In genomic region chr1:63122051-63122450, GRCh38 we compare ENCODE assay signal across 20 cellular contexts.
A peak's percentile ranks its signal among the peaks of the same experiment; 100 is the strongest.
DNase-seq lines count a peak whose midpoint lies in the region; ATAC-seq, FAIRE-seq and TF ChIP-seq lines count a peak whose summit lies in the region.
"Had no signal": no experiment of that assay in that cellular context is flagged by ENCODE, and none has a peak within 500 bp of the region (broad histone marks: within the 10 kb centered on the region; RNA-seq: fewer than 3 reads in every experiment).

No MANE protein-coding gene starts in this region.

- intact Hi-C loops in HepG2 (cut with micrococcal nuclease; ENCODE audit: unreplicated experiment), result no loop called here

- H3K9me3 ChIP-seq in SK-N-SH (no peaks in the 10 kb centered on the region), upper lobe of left lung (no peaks in the 10 kb centered on the region), HepG2 (ENCODE audit: low read length) (no peaks in the 10 kb centered on the region)
- H3K9me3 ChIP-seq: colonic mucosa, gastrocnemius medialis, upper lobe of right lung had no signal

- no peak for TF ChIP-seq POLR2A in upper lobe of left lung (IDR thresholded peaks at IDR 0.05)
- no peak for TF ChIP-seq POLR2A in HepG2 (IDR thresholded peaks at IDR 0.05; ENCODE audit: insufficient read depth in 1 of 2, low read depth in 2 of 2, low read length in 2 of 2)

- H3K4me1 ChIP-seq in SK-N-SH (ENCODE audit: control insufficient read depth in 1 of 2, insufficient read depth in 2 of 2, low read depth in 1 of 2, low read length in 1 of 2) (peaks cover 0 to 6% of the 10 kb centered on the region in 2 experiments; a peak in 3 of 4 replicates), upper lobe of left lung (peaks cover 0 to 7% (median 2%) of the 10 kb centered on the region in 4 donors), HepG2 (ENCODE audit: insufficient read depth, low read length) (peaks cover 31% of the 10 kb centered on the region)
- H3K4me1 ChIP-seq: colonic mucosa, gastrocnemius medialis, upper lobe of right lung had no signal

- H3K36me3 ChIP-seq in SK-N-SH (replicated peaks in 1 of 2; ENCODE audit: control insufficient read depth in 1 of 2, insufficient read depth in 2 of 2, low read length in 1 of 2), result no peaks in the 10 kb centered on the region
- H3K36me3 ChIP-seq in upper lobe of left lung, result no peaks in the 10 kb centered on the region
- no peaks in the 10 kb centered on the region for H3K36me3 ChIP-seq in HepG2 (replicated peaks in 1 of 2; ENCODE audit: control insufficient read depth in 1 of 2, insufficient read depth in 2 of 2, low read length in 2 of 2)
- H3K36me3 ChIP-seq: colonic mucosa, gastrocnemius medialis, upper lobe of right lung had no signal

- CTCF ChIA-PET in SK-N-SH (lab: Yijun Ruan, JAX), result interaction anchor here (1.1 to 1.2 kb wide), 3 partner anchors 14 to 280 kb away, joined by 3 to 4 read pairs (median 3); no protein-coding TSS in a partner anchor
- CTCF ChIA-PET in HepG2 (lab: Yijun Ruan, JAX; ENCODE audit: low intra/inter-chr PET ratio, low total read pairs), result no interaction called here

- TF ChIP-seq CTCF in SK-N-SH (IDR thresholded peaks at IDR 0.05) (no peak), endothelial cell (IDR thresholded peaks at IDR 0.05; ENCODE audit: unreplicated experiment) (no peak), upper lobe of left lung (IDR thresholded peaks at IDR 0.05) (no peak), HepG2 (CRISPR knock-in tag; IDR thresholded peaks at IDR 0.05) (no peak)

- H3K27ac ChIP-seq in SK-N-SH (ENCODE audit: low read depth in 2 of 2, low read length in 1 of 2) (no peak overlapping the region; a peak in 1 of 4 replicates), upper lobe of left lung (no peak overlapping the region), HepG2 (ENCODE audit: extremely low read length, insufficient read depth, low read length) (no peak overlapping the region)
- H3K27ac ChIP-seq: colonic mucosa, epithelial cell of prostate, gastrocnemius medialis, upper lobe of right lung had no signal

- peaks cover 3% of the 10 kb centered on the region for H3K27me3 Mint-ChIP-seq in endothelial cell (ENCODE audit: unreplicated experiment)

- H3K9me2 ChIP-seq in SK-N-SH, result no peaks in the 10 kb centered on the region

- WGBS in SK-N-SH (ENCODE audit: low lambda C conversion rate), result 63% methylated on average over 8 of the region's 8 CpGs
- WGBS in upper lobe of left lung, 2 donors, result 39 to 42% methylated on average over 8 of the region's 8 CpGs
- 50% methylated on average over 8 of the region's 8 CpGs for WGBS in HepG2 (ENCODE audit: low lambda C conversion rate)

- H3K36me3 Mint-ChIP-seq in endothelial cell (ENCODE audit: low read depth, unreplicated experiment), result no peaks in the 10 kb centered on the region
- H3K36me3 Mint-ChIP-seq: CD14-positive monocyte; IgD-negative memory B cell; naive thymus-derived CD8-positive, alpha-beta T cell had no signal

- peaks cover 15% of the 10 kb centered on the region for H3F3A ChIP-seq in SK-N-SH (replicated peaks; ENCODE audit: insufficient read depth)

- H3K4me2 ChIP-seq in SK-N-SH, result no peak overlapping the region
- H3K4me2 ChIP-seq in HepG2 (ENCODE audit: low read depth, low read length), result no peak overlapping the region

- H3K79me2 ChIP-seq in SK-N-SH (ENCODE audit: insufficient read depth) (no peaks in the 10 kb centered on the region), HepG2 (ENCODE audit: insufficient read depth, low read length) (no peaks in the 10 kb centered on the region)

- H3K27ac Mint-ChIP-seq in endothelial cell (ENCODE audit: unreplicated experiment), result peak overlapping the region; percentile 2
- H3K27ac Mint-ChIP-seq: naive thymus-derived CD8-positive, alpha-beta T cell had no signal

- peak; percentile 16 for DNase-seq in SK-N-SH
- DNase-seq in endothelial cell (ENCODE audit: low spot score), result peak; percentile 4
- no peak for DNase-seq in upper lobe of left lung
- DNase-seq in HepG2 (ENCODE audit: low spot score), result no peak
- DNase-seq in GDM1 (lab: John Stamatoyannopoulos, UW), result no peak
- no peak for DNase-seq in SHP77 treated with DMSO at 0.1 percent for 48 hours (lab: John Stamatoyannopoulos, UW)
- DNase-seq: colonic mucosa; gastrocnemius medialis; HCEC 1CT; MV-4-11; naive thymus-derived CD8-positive, alpha-beta T cell; stimulated activated CD4-positive, alpha-beta T cell treated with anti-CD3 and anti-CD28 coated beads, Interleukin-12 subunit alpha, Interleukin-12 subunit beta, amount 100 ng/mL, for 4 hours; stimulated activated naive CD8-positive, alpha-beta T cell treated with anti-CD3 and anti-CD28 coated beads, Interleukin-15, Interleukin-2, amounts not matched to agents 100 U/mL and 50 U/mL, for 24 hours; upper lobe of right lung had no signal

- TF ChIP-seq EP300 in SK-N-SH (IDR thresholded peaks at IDR 0.05; ENCODE audit: borderline replicate concordance in 1 of 2, low read depth in 1 of 2, low read length in 1 of 2), result no peak
- no peak for TF ChIP-seq EP300 in upper lobe of left lung (IDR thresholded peaks at IDR 0.05)
- TF ChIP-seq EP300 in HepG2 (IDR thresholded peaks at IDR 0.05; ENCODE audit: low read depth in 2 of 2, low read length in 2 of 2), result no peak
- TF ChIP-seq EP300 in HepG2 (CRISPR knock-in tag; IDR thresholded peaks at IDR 0.05; ENCODE audit: borderline replicate concordance), result no peak

- H3K9ac ChIP-seq in SK-N-SH, result no peak overlapping the region
- H3K9ac ChIP-seq in HepG2 (ENCODE audit: insufficient read depth, low read depth, low read length), result no peak overlapping the region

- ATAC-seq in SK-N-SH treated with all-trans-retinoic acid at 6 μM for 48 hours, result no peak
- ATAC-seq in HG03442 (IDR thresholded peaks at IDR 0.05; ENCODE audit: unreplicated experiment), result peak; percentile 44
- ATAC-seq in upper lobe of left lung (ENCODE audit: low FRiP score in 2 of 2), result no peak
- no peak for ATAC-seq in HepG2
- ATAC-seq: gastrocnemius medialis; naive thymus-derived CD8-positive, alpha-beta T cell; stimulated activated naive CD8-positive, alpha-beta T cell treated with anti-CD3 and anti-CD28 coated beads, Interleukin-15, Interleukin-2, amounts not matched to agents 100 U/mL and 50 U/mL, for 24 hours; upper lobe of right lung had no signal

- no peak for FAIRE-seq in HepG2 (lab: Jason Lieb, UNC)

- TF ChIP-seq RAD21 in SK-N-SH (IDR thresholded peaks at IDR 0.05; ENCODE audit: low read length) (no peak), HepG2 (CRISPR knock-in tag; IDR thresholded peaks at IDR 0.05) (no peak)

- POLR2A ChIA-PET in SK-N-SH (lab: Yijun Ruan, JAX) (no interaction called here), HepG2 (lab: Yijun Ruan, JAX) (no interaction called here)

- H3K27me3 ChIP-seq in SK-N-SH (ENCODE audit: insufficient read depth) (no peaks in the 10 kb centered on the region), upper lobe of left lung (no peaks in the 10 kb centered on the region), HepG2 (ENCODE audit: control insufficient read depth in 1 of 2, insufficient read depth in 2 of 2, low read length in 2 of 2) (no peaks in the 10 kb centered on the region)
- H3K27me3 ChIP-seq: colonic mucosa, gastrocnemius medialis, upper lobe of right lung had no signal

- no peak overlapping the region for H3K4me3 Mint-ChIP-seq in endothelial cell (ENCODE audit: unreplicated experiment)
- H3K4me3 Mint-ChIP-seq: IgD-negative memory B cell; naive thymus-derived CD8-positive, alpha-beta T cell had no signal

- peaks cover 7% of the 10 kb centered on the region for H3K4me1 Mint-ChIP-seq in endothelial cell (ENCODE audit: unreplicated experiment)
- H3K4me1 Mint-ChIP-seq: IgD-negative memory B cell had no signal

- no peak overlapping the region for H3K4me3 ChIP-seq in SK-N-SH (ENCODE audit: low read depth in 2 of 2, low read length in 1 of 2)
- H3K4me3 ChIP-seq in upper lobe of left lung, result no peak overlapping the region
- no peak overlapping the region for H3K4me3 ChIP-seq in HepG2 (replicated peaks in 1 of 3; ENCODE audit: insufficient read depth in 1 of 3, low read depth in 2 of 3, low read length in 3 of 3)
- H3K4me3 ChIP-seq: colonic mucosa, gastrocnemius medialis, lung, upper lobe of right lung had no signal

- H2AFZ ChIP-seq in SK-N-SH (ENCODE audit: low read depth) (no peak overlapping the region), HepG2 (ENCODE audit: low read length) (no peak overlapping the region)

- no peaks in the 10 kb centered on the region for H3K9me3 Mint-ChIP-seq in endothelial cell (ENCODE audit: unreplicated experiment)
- H3K9me3 Mint-ChIP-seq: CD14-positive monocyte; naive thymus-derived CD8-positive, alpha-beta T cell had no signal

- BruUV-seq in HepG2 (replicated peaks; lab: Mats Ljungman, UMichigan), result no TSS peak

- no peaks in the 10 kb centered on the region for H4K20me1 ChIP-seq in SK-N-SH (ENCODE audit: insufficient read depth)
- H4K20me1 ChIP-seq in HepG2 (ENCODE audit: insufficient read depth, low read length), result no peaks in the 10 kb centered on the region

- in situ Hi-C loops in HepG2 (cut with HindIII; ENCODE audit: extremely low pct_ligation_motif_present, low pct_unique_long_range_greater_than_20kb), result no loop called here

TF ChIP-seq in SK-N-SH, 30 proteins besides CTCF, POLR2A, EP300 and RAD21 (continues in another document):
- no peak for TF ChIP-seq MXI1 (IDR thresholded peaks at IDR 0.05; ENCODE audit: low read depth, low read length)
- peak; percentile 36; the same call in 1 of the 2 replicates for TF ChIP-seq GATA2 (CRISPR knock-in tag; IDR thresholded peaks at IDR 0.05)
- TF ChIP-seq MAX (IDR thresholded peaks at IDR 0.05; ENCODE audit: low read depth), result no peak

TF ChIP-seq in SK-N-SH treated with all-trans-retinoic acid at 6 μM for 48 hours, 23 proteins besides CTCF, POLR2A, EP300 and RAD21:
- TF ChIP-seq PPARA (CRISPR knock-in tag; IDR thresholded peaks at IDR 0.05; ENCODE audit: borderline replicate concordance) (no peak), CSDC2 (CRISPR knock-in tag; IDR thresholded peaks at IDR 0.05) (no peak), ZFP3 (CRISPR knock-in tag; IDR thresholded peaks at IDR 0.05) (no peak)

TF ChIP-seq in HepG2, 621 proteins besides CTCF, POLR2A, EP300 and RAD21 (continues in another document):
- no peak for TF ChIP-seq FOXC1 (CRISPR knock-in tag; IDR thresholded peaks at IDR 0.05; ENCODE audit: borderline replicate concordance)
- no peak for TF ChIP-seq RNF2 (conservative IDR thresholded peaks at IDR 0.05; ENCODE audit: low read depth)
- TF ChIP-seq ZEB1 (IDR thresholded peaks at IDR 0.05; ENCODE audit: insufficient replicate concordance, low read depth), result no peak
- no peak for TF ChIP-seq FOXA1 (IDR thresholded peaks at IDR 0.05)
- TF ChIP-seq FOXA1 (CRISPR knock-in tag; IDR thresholded peaks at IDR 0.05), result no peak
- TF ChIP-seq ZNF329 (CRISPR knock-in tag; IDR thresholded peaks at IDR 0.05; ENCODE audit: low read depth), result no peak
- no peak for TF ChIP-seq FOXO1 (CRISPR knock-in tag; IDR thresholded peaks at IDR 0.05)
- no peak for TF ChIP-seq ZC3H13 (CRISPR knock-in tag; IDR thresholded peaks at IDR 0.05)
- TF ChIP-seq DDIT3 (CRISPR knock-in tag; IDR thresholded peaks at IDR 0.05), result no peak
- no peak for TF ChIP-seq RARA (CRISPR knock-in tag; IDR thresholded peaks at IDR 0.05)

Comparison
In these comparisons a context has a peak if more than half of its experiments do, and no peak if none do; other contexts are left out.
1. DNase-seq: peak in SK-N-SH (single experiment) and endothelial cell (single experiment); none in upper lobe of left lung (0 of 2), HepG2 (single experiment), GDM1 (single experiment) and SHP77 treated with DMSO at 0.1 percent for 48 hours (single experiment).